In genomic region chr12:52280796-52281560, GRCh38 we compare ENCODE assay signal across 8 cellular contexts. TPM values are rescaled to one million over a fixed set of nuclear protein-coding genes. Genes with fewer than 3 reads are reported as not detected.
DNase-seq lines count a peak whose midpoint lies in the region; ATAC-seq, FAIRE-seq and TF ChIP-seq lines count a peak whose summit lies in the region.

No MANE protein-coding gene starts in this region.

- no peak for TF ChIP-seq POLR2A in sigmoid colon (IDR thresholded peaks at IDR 0.05)
- no peak for TF ChIP-seq POLR2A in GM12891 (IDR thresholded peaks at IDR 0.05; ENCODE audit: low read depth, low read length)

- intact Hi-C loops in Right ventricle myocardium superior (cut with DNase I) (no loop called here), sigmoid colon (cut with DNase I) (no loop called here)

- 41 to 58% methylated on average over 4 of the region's 4 CpGs for WGBS in sigmoid colon, 2 donors

- H3K27ac ChIP-seq in sigmoid colon: peak overlapping the region; percentile 84 to 95 (median 86)

- FAIRE-seq in GM12891 (lab: Jason Lieb, UNC): no peak

- DNase-seq in EL (peak; percentile 99), SW480 (ENCODE audit: low spot score) (peak; percentile 97), Right ventricle myocardium superior (peak; percentile 59), sigmoid colon (peak; percentile 85), NCI-H2029 (lab: John Stamatoyannopoulos, UW) (no peak), GM12891 (ENCODE audit: insufficient read length, low spot score) (no peak)
- DNase-seq in activated T-cell treated with anti-CD3 and anti-CD28 coated beads, Interleukin-2, amount 50 U/mL, for 1 hour: no peak

- no peaks in the 10 kb centered on the region for H3K27me3 ChIP-seq in sigmoid colon

- H3K9me3 ChIP-seq in sigmoid colon: no peaks in the 10 kb centered on the region

- ATAC-seq in Right ventricle myocardium superior (ENCODE audit: poor library complexity): peak; percentile 41
- no peak for ATAC-seq in HG02642 (IDR thresholded peaks at IDR 0.05; ENCODE audit: poor library complexity, unreplicated experiment)

- peak; percentile 11 to 56 (median 46) for TF ChIP-seq EP300 in sigmoid colon (IDR thresholded peaks at IDR 0.05)

- no peaks in the 10 kb centered on the region for H3K36me3 ChIP-seq in sigmoid colon

- peaks cover 0 to 34% (median 32%) of the 10 kb centered on the region in 4 donors for H3K4me1 ChIP-seq in sigmoid colon

- no peak overlapping the region for H3K4me3 ChIP-seq in sigmoid colon

- TF ChIP-seq CTCF in sigmoid colon (IDR thresholded peaks at IDR 0.05): no peak

TF ChIP-seq in GM12891, 5 proteins besides CTCF, POLR2A, EP300 and RAD21:
- TF ChIP-seq POU2F2 (IDR thresholded peaks at IDR 0.05; ENCODE audit: low read depth, low read length) (no peak), TAF1 (IDR thresholded peaks at IDR 0.05; ENCODE audit: low read depth, low read length) (no peak), SPI1 (IDR thresholded peaks at IDR 0.05; ENCODE audit: low read depth, low read length) (no peak), POLR2AphosphoS5 (IDR thresholded peaks at IDR 0.05; ENCODE audit: low read depth, low read length) (no peak), PAX5 (IDR thresholded peaks at IDR 0.05; ENCODE audit: insufficient read depth, low read length, severe bottlenecking) (no peak)

RNA-seq across cellular contexts. Expression of gene KRT86, which starts 6.5 kb away (rescaled TPM):
- total RNA-seq in Right ventricle myocardium superior: not detected
- total RNA-seq in sigmoid colon: not detected
- under 1 TPM in 2 of 3 donors, not detected in 1; 0.25 to 0.60 TPM for polyA plus RNA-seq in sigmoid colon
- polyA plus RNA-seq in GM12891 (2012; ENCODE audit: low read depth, missing spikeins): 0.41 TPM

RNA-seq across cellular contexts. Expression of gene KRT81, which starts 10.4 kb away (rescaled TPM):
- total RNA-seq in Right ventricle myocardium superior: not detected
- total RNA-seq in sigmoid colon: under 1 TPM in 1 of 4 donors, not detected in 3; 0.14 TPM
- polyA plus RNA-seq in sigmoid colon: under 1 TPM in 1 of 3 donors, not detected in 2; 0.17 TPM
- polyA plus RNA-seq in GM12891 (2012; ENCODE audit: low read depth, missing spikeins): 0.06 TPM

RNA-seq across cellular contexts. Expression of gene KRT83, which starts 40.2 kb away (rescaled TPM):
- total RNA-seq in Right ventricle myocardium superior (not detected), sigmoid colon (not detected)
- not detected for polyA plus RNA-seq in sigmoid colon
- not detected for polyA plus RNA-seq in GM12891 (2012; ENCODE audit: low read depth, missing spikeins)

RNA-seq across cellular contexts. Expression of gene KRT7, which starts 47.9 kb away (rescaled TPM):
- total RNA-seq in Right ventricle myocardium superior (0.59 TPM), sigmoid colon (1 to 10 TPM in 1 of 4 donors, under 1 TPM in 1, not detected in 2; 0.27 to 3.2 TPM)
- polyA plus RNA-seq in sigmoid colon: 10 to 100 TPM in 1 of 3 donors, 1 to 10 TPM in 2; 1.2 to 12.0 (median 2.4) TPM
- polyA plus RNA-seq in GM12891 (2012; ENCODE audit: low read depth, missing spikeins): 20.2 TPM

Comparison
In these comparisons a context has a peak if more than half of its experiments do, and no peak if none do; other contexts are left out.
1. DNase-seq: peak in EL (single experiment), SW480 (single experiment), Right ventricle myocardium superior (single experiment) and sigmoid colon (single experiment); none in NCI-H2029 (single experiment), activated T-cell treated with anti-CD3 and anti-CD28 coated beads, Interleukin-2, amount 50 U/mL, for 1 hour (single experiment) and GM12891 (single experiment).